Comparison of ENCODE assay signal across 11 cellular contexts in the genomic region with DNA sequence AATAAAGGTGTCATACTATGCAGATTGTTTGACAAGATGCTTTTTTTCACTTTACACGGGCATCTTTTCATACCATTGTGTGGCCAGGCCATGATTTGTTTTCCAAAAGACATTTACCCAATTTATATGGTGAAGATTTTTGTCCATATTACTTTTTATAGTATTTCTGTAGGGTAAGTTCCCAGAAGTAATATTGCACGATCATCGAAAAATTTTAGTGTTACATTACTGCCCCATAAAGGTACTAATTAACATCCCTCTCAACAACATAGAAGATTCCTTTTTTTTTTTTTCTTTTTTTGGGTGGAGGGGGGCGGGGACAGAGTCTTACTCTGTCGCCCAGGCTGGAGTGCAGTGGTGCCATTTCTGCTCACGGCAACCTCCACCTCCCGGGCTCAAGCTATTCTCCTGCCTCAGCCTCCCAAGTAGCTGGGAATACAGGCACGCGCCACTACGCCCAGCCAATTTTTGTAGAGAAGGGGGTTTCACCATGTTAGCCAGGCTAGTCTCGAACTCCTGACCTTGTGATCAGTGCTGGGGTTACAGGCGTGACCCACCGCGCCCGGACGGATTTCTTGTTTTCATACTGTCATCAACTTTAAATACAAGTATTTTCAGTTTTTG. TPM values are rescaled to one million over a fixed set of nuclear protein-coding genes. Genes with fewer than 3 reads are reported as not detected.
DNase-seq lines count a peak whose midpoint lies in the region; ATAC-seq, FAIRE-seq and TF ChIP-seq lines count a peak whose summit lies in the region.
"Had no signal": no experiment of that assay in that cellular context is flagged by ENCODE, and none has a peak within 500 bp of the region (broad histone marks: within the 10 kb centered on the region; RNA-seq: fewer than 3 reads in every experiment).

No MANE protein-coding gene starts in this region.

- FAIRE-seq in H54 (lab: Jason Lieb, UNC): no peak

- DNase-seq in colonic mucosa (no peak), RKO (ENCODE audit: low spot score) (no peak), H54 (ENCODE audit: insufficient read length, low spot score) (no peak), COR-L47 (lab: John Stamatoyannopoulos, UW) (no peak)
- DNase-seq: activated CD4-positive, CD25-positive, alpha-beta regulatory T cell treated with anti-CD3 and anti-CD28 coated beads, Interleukin-2, amount 50 U/mL, for 72 hours; EL had no signal

- peaks cover 19% of the 10 kb centered on the region for H3K36me3 Mint-ChIP-seq in nephron (ENCODE audit: low read depth)

- H3K27ac Mint-ChIP-seq in nephron: no peak overlapping the region

- ATAC-seq in GM21515 (IDR thresholded peaks at IDR 0.05; ENCODE audit: unreplicated experiment): no peak

- peak overlapping the region; percentile 96 to 100 (median 99) for H3K4me2 ChIP-seq in BLaER1 treated with 17β-estradiol and CSF1 and Interleukin-3, amounts not matched to agents 10 nM and 100 nM

- H3K36me3 ChIP-seq in BLaER1 treated with 17β-estradiol and CSF1 and Interleukin-3, amounts not matched to agents 10 nM and 100 nM: peaks cover 17 to 35% (median 31%) of the 10 kb centered on the region in 11 experiments; a peak in 19 of 22 replicates
- H3K36me3 ChIP-seq in HUES64 (ENCODE audit: insufficient read depth, low read length) (peaks cover 14% of the 10 kb centered on the region), colonic mucosa (no peaks in the 10 kb centered on the region)
- H3K36me3 ChIP-seq: prostate gland had no signal

- peak overlapping the region in 6 of 10 experiments; percentile 56 to 76 (median 64); a peak in 9 of 20 replicates for H3K4me3 ChIP-seq in BLaER1 treated with 17β-estradiol and CSF1 and Interleukin-3, amounts not matched to agents 10 nM and 100 nM
- peak overlapping the region; percentile 74 for H3K4me3 ChIP-seq in HUES64 (ENCODE audit: low read length)
- peak overlapping the region; percentile 55 for H3K4me3 ChIP-seq in colonic mucosa

- no peaks in the 10 kb centered on the region for H3K9me3 Mint-ChIP-seq in nephron

- H3K4me3 Mint-ChIP-seq in nephron: peak overlapping the region; percentile 88 to 90 (median 89)

- no peak overlapping the region for H3K27ac ChIP-seq in BLaER1 treated with 17β-estradiol and CSF1 and Interleukin-3, amounts not matched to agents 10 nM and 100 nM
- no peak overlapping the region for H3K27ac ChIP-seq in HUES64 (ENCODE audit: low read depth, low read length)
- H3K27ac ChIP-seq in colonic mucosa: no peak overlapping the region

- 89% methylated on average over 14 of the region's 16 CpGs for WGBS in HUES64

- H3K4me1 Mint-ChIP-seq in nephron: peaks cover 6% of the 10 kb centered on the region

- intact Hi-C loops in colonic mucosa (cut with DNase I): no loop called here

- H3K4me1 ChIP-seq in BLaER1 treated with 17β-estradiol and CSF1 and Interleukin-3, amounts not matched to agents 10 nM and 100 nM: peaks cover 32 to 52% (median 42%) of the 10 kb centered on the region in 10 experiments
- H3K4me1 ChIP-seq in HUES64 (ENCODE audit: insufficient read depth, low read length) (peaks cover 5% of the 10 kb centered on the region; the same call in 1 of the 2 replicates), colonic mucosa (peaks cover 10% of the 10 kb centered on the region)
- H3K4me1 ChIP-seq: prostate gland had no signal

- peaks cover 9% of the 10 kb centered on the region for H3K27me3 Mint-ChIP-seq in nephron (ENCODE audit: low read depth)

- TF ChIP-seq POLR2A in H54 (IDR thresholded peaks at IDR 0.05; ENCODE audit: low read depth, low read length): no peak

- TF ChIP-seq CTCF in colonic mucosa (IDR thresholded peaks at IDR 0.05) (no peak), nephron (IDR thresholded peaks at IDR 0.05; ENCODE audit: unreplicated experiment in 3 of 3) (no peak)

- 0 out of 22 replicates have a peak, but pooled peaks cover 0 to 4% (median 0%) of the 10 kb centered on the region in 11 experiments for H3K9me3 ChIP-seq in BLaER1 treated with 17β-estradiol and CSF1 and Interleukin-3, amounts not matched to agents 10 nM and 100 nM (replicated peaks in 1 of 11)
- H3K9me3 ChIP-seq in HUES64 (ENCODE audit: insufficient read depth, low read depth, low read length) (no peaks in the 10 kb centered on the region), colonic mucosa (no peaks in the 10 kb centered on the region)
- H3K9me3 ChIP-seq: prostate gland had no signal

- H3K27me3 ChIP-seq in BLaER1 treated with 17β-estradiol and CSF1 and Interleukin-3, amounts not matched to agents 10 nM and 100 nM: peaks cover 4 to 33% (median 16%) of the 10 kb centered on the region in 11 experiments; a peak in 17 of 22 replicates
- H3K27me3 ChIP-seq in HUES64 (ENCODE audit: insufficient read depth, low read length): peaks cover 27% of the 10 kb centered on the region
- no peaks in the 10 kb centered on the region for H3K27me3 ChIP-seq in colonic mucosa

- H4K20me1 ChIP-seq in BLaER1 treated with 17β-estradiol and CSF1 and Interleukin-3, amounts not matched to agents 10 nM and 100 nM: peaks cover 0 to 23% (median 7%) of the 10 kb centered on the region in 11 experiments; a peak in 10 of 22 replicates

- H3K9ac ChIP-seq in BLaER1 treated with 17β-estradiol and CSF1 and Interleukin-3, amounts not matched to agents 10 nM and 100 nM: peak overlapping the region in 3 of 11 experiments; percentile 73 to 78 (median 77); a peak in 2 of 22 replicates
- H3K9ac ChIP-seq in HUES64 (ENCODE audit: low read depth, low read length) (no peak overlapping the region), colonic mucosa (ENCODE audit: low read depth in 2 of 2, low read length in 2 of 2) (no peak overlapping the region)

RNA-seq across cellular contexts. Expression of a gene that starts 1.2 kb away (rescaled TPM):
- polyA plus RNA-seq in HUES64 (2013, experiment 1 of 2): 0.50 TPM
- not detected for polyA plus RNA-seq in HUES64 (2013, experiment 2 of 2)
- total RNA-seq in colonic mucosa: not detected
